In genomic region chr20:58019027-58019849, GRCh38 we compare ENCODE assay signal across 1 cellular context.
TF ChIP-seq lines count a peak whose summit lies in the region.

No MANE protein-coding gene starts in this region.

TF ChIP-seq in H1, 55 proteins besides CTCF, POLR2A, EP300 and RAD21:
- TF ChIP-seq CHD7 (IDR thresholded peaks at IDR 0.05; ENCODE audit: insufficient replicate concordance, low read length) (no peak), GABPA (IDR thresholded peaks at IDR 0.05; ENCODE audit: borderline replicate concordance, insufficient read depth, low read length) (no peak), CHD1 (IDR thresholded peaks at IDR 0.05; ENCODE audit: low read depth, low read length) (no peak), MAFK (IDR thresholded peaks at IDR 0.05; ENCODE audit: low read depth, low read length) (no peak), SP2 (IDR thresholded peaks at IDR 0.05; ENCODE audit: low read length) (no peak), SRF (IDR thresholded peaks at IDR 0.05; ENCODE audit: low read depth, low read length) (no peak), POU5F1 (IDR thresholded peaks at IDR 0.05; ENCODE audit: low read depth, low read length) (no peak), SIRT6 (IDR thresholded peaks at IDR 0.05; ENCODE audit: low read length) (no peak), SIN3A (conservative IDR thresholded peaks at IDR 0.05 in 1 of 2, IDR thresholded peaks at IDR 0.05 in 1 of 2; ENCODE audit: low read depth in 1 of 2, low read length in 2 of 2) (no peak), CHD2 (IDR thresholded peaks at IDR 0.05; ENCODE audit: low read length) (no peak), GTF2F1 (IDR thresholded peaks at IDR 0.05; ENCODE audit: borderline replicate concordance, low read depth, low read length) (no peak), TEAD4 (IDR thresholded peaks at IDR 0.05; ENCODE audit: low read depth, low read length) (no peak), SUZ12 (IDR thresholded peaks at IDR 0.05; ENCODE audit: low read length) (no peak), HDAC2 (IDR thresholded peaks at IDR 0.05; ENCODE audit: borderline replicate concordance in 1 of 2, low read depth in 2 of 2, low read length in 2 of 2) (no peak), BCL11A (IDR thresholded peaks at IDR 0.05; ENCODE audit: low read depth in 2 of 2, low read length in 2 of 2) (no peak), SAP30 (IDR thresholded peaks at IDR 0.05; ENCODE audit: insufficient read depth, insufficient replicate concordance, low read length) (no peak), FOSL1 (IDR thresholded peaks at IDR 0.05; ENCODE audit: insufficient read depth, low read depth, low read length) (no peak)
